24 cellular contexts compared by ENCODE assay signal in the genomic region with DNA sequence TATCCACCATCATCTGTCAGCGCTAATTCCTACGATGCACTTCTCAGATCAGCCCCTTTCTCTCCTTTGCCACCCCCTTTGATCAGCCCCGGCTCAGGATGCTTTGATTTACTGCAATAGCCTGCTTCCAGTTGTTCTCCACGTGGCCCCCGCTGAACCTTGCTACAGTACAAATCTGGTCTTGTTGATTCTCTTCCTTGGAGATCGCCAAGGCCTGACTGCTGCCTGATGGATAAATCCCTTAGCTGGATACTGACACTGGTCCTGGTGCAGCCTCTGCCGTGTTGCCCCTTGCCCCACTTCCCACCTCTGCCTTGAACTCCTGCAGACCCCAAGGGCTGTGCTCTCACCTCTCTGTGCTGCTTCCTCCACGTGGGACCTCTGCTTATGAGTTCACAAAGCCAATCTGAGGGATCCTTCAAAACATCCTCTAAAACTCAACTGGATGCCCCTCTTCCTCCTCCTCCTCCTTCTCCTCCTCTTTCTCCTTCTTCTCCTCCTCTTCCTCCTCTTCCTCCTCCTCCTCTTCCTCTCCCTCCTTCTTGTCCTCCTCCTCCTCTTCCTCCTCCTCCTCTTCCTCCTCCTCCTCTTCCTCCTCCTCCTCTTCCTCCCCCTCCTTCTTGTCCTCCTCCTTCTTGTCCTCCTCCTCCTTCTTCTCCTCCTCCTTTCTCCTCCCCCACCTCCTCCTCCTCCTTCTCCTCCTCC.
"Had no signal": no experiment of that assay in that cellular context is flagged by ENCODE, and none has a peak within 500 bp of the region (broad histone marks: within the 10 kb centered on the region; RNA-seq: fewer than 3 reads in every experiment).

No MANE protein-coding gene starts in this region.

- H3K36me3 ChIP-seq: ovary, thyroid gland had no signal

- H3K4me1 ChIP-seq: body of pancreas, psoas muscle, thyroid gland had no signal

- H3K4me3 Mint-ChIP-seq: activated CD4-positive, alpha-beta T cell treated with anti-CD3 and anti-CD28 coated beads, Interleukin-2, amount 10 ng/mL, durations not matched to agents 7 days and 5 days; activated naive CD8-positive, alpha-beta T cell; activated T-cell treated with anti-CD3 and anti-CD28 coated beads, Interleukin-2, amount 50 U/mL, for 72 hours; endodermal cell; naive thymus-derived CD4-positive, alpha-beta T cell had no signal

- H3K9me3 Mint-ChIP-seq: activated T-cell treated with anti-CD3 and anti-CD28 coated beads, Interleukin-2, amount 50 U/mL, for 72 hours; endodermal cell had no signal

- H3K4me3 ChIP-seq: body of pancreas, ovary, psoas muscle, thyroid gland had no signal

- H3K36me3 Mint-ChIP-seq: activated naive CD8-positive, alpha-beta T cell had no signal

- DNase-seq: activated CD4-positive, alpha-beta T cell treated with anti-CD3 and anti-CD28 coated beads, Interleukin-2, amount 10 ng/mL, durations not matched to agents 7 days and 5 days; activated effector memory CD4-positive, alpha-beta T cell treated with anti-CD3 and anti-CD28 coated beads, Interleukin-2, amount 50 U/mL, for 16 hours; activated T-cell treated with anti-CD3 and anti-CD28 coated beads, Interleukin-2, amount 50 U/mL, for 72 hours; amygdala; body of pancreas; central memory CD4-positive, alpha-beta T cell; endodermal cell; foreskin fibroblast; glutamatergic neuron; hippocampal formation; left cardiac atrium; mesendoderm; ovary; psoas muscle; right cardiac atrium; small intestine; stimulated activated CD4-positive, alpha-beta T cell treated with anti-CD3 and anti-CD28 coated beads, Interleukin-15, amount 100 ng/mL, for 24 hours; stimulated activated CD4-positive, alpha-beta T cell treated with anti-CD3 and anti-CD28 coated beads, Interleukin-4, amount 100 ng/mL, for 1 hour; thyroid gland had no signal

- H3K9me3 ChIP-seq: body of pancreas, ovary, psoas muscle, thyroid gland had no signal

- FAIRE-seq: colon, islet of Langerhans, small intestine had no signal

- H3K27ac Mint-ChIP-seq: activated CD4-positive, alpha-beta T cell treated with anti-CD3 and anti-CD28 coated beads, Interleukin-2, amount 10 ng/mL, durations not matched to agents 7 days and 5 days; activated naive CD8-positive, alpha-beta T cell; activated T-cell treated with anti-CD3 and anti-CD28 coated beads, Interleukin-2, amount 50 U/mL, for 72 hours; endodermal cell; naive thymus-derived CD4-positive, alpha-beta T cell had no signal

- H3K27me3 ChIP-seq: body of pancreas, ovary, thyroid gland had no signal

- ATAC-seq: activated T-cell treated with anti-CD3 and anti-CD28 coated beads, Interleukin-2, amount 50 U/mL, for 72 hours; body of pancreas; left cardiac atrium; naive thymus-derived CD4-positive, alpha-beta T cell; psoas muscle; right cardiac atrium had no signal

- H3K27ac ChIP-seq: body of pancreas, epithelial cell of prostate, ovary, psoas muscle, thyroid gland had no signal
